Comparison of ENCODE assay signal across 10 cellular contexts in genomic region chr20:36827541-36828279, GRCh38. TPM values are rescaled to one million over a fixed set of nuclear protein-coding genes. Genes with fewer than 3 reads are reported as not detected.
DNase-seq lines count a peak whose midpoint lies in the region; ATAC-seq lines count a peak whose summit lies in the region.
"Had no signal": no experiment of that assay in that cellular context is flagged by ENCODE, and none has a peak within 500 bp of the region (broad histone marks: within the 10 kb centered on the region; RNA-seq: fewer than 3 reads in every experiment).

No MANE protein-coding gene starts in this region.

- peak; percentile 57 for ATAC-seq in GM18508 (IDR thresholded peaks at IDR 0.05; ENCODE audit: insufficient read depth, unreplicated experiment)
- peak; percentile 88 for ATAC-seq in GM21447 (IDR thresholded peaks at IDR 0.05; ENCODE audit: unreplicated experiment)
- peak; percentile 74 for ATAC-seq in HG03442 (IDR thresholded peaks at IDR 0.05; ENCODE audit: unreplicated experiment)
- ATAC-seq in left ventricle myocardium superior = peak; percentile 68
- no peak for ATAC-seq in HG02970 (IDR thresholded peaks at IDR 0.05; ENCODE audit: low FRiP score, unreplicated experiment)

- DNase-seq in left ventricle myocardium superior (peak; percentile 82), SHP77 (lab: John Stamatoyannopoulos, UW) (no peak), DMS153 (lab: John Stamatoyannopoulos, UW) (no peak)
- DNase-seq in stimulated activated CD4-positive, alpha-beta T cell treated with anti-CD3 and anti-CD28 coated beads, Interleukin-4, amount 100 ng/mL, for 4 hours = no peak
- DNase-seq: DND-41 had no signal

- intact Hi-C loops in left ventricle myocardium superior (cut with micrococcal nuclease) = no loop called here

RNA-seq across cellular contexts. Expression of gene TLDC2, which starts 48.2 kb away (rescaled TPM):
- not detected for total RNA-seq in left ventricle myocardium superior
- total RNA-seq: SK-MEL-5 had no signal

RNA-seq across cellular contexts. Expression of gene DSN1, which starts 54.1 kb away (rescaled TPM):
- 4.5 TPM for total RNA-seq in left ventricle myocardium superior
